In the genomic region with DNA sequence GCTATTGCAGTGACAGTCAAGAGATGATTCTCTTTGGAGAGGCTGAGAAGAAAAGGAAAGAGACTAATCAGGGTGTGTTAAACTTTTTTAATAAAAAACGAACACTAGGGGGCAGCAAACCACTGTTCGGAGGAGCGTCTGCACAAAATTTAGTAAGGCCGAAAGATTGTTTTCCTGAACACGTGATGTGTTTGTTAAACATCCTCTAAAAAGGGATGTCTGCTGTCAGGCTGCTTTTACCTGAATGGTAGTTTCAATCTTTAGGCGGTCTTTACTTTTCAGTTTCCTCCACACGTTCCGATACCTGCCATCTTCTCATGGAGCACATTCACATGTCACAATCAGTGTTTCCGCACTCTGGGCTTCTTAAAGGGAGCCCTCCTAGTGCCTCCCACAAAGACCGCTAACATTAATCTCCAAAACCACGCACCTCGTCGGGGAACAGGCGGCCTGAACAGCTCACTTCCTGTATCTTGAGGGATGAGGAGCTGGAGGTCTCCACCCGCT, we compare ENCODE assay signal across 8 cellular contexts.
A peak's percentile ranks its signal among the peaks of the same experiment; 100 is the strongest.
DNase-seq lines count a peak whose midpoint lies in the region; ATAC-seq, FAIRE-seq and TF ChIP-seq lines count a peak whose summit lies in the region.

No MANE protein-coding gene starts in this region.

- TF ChIP-seq POLR2A in HepG2 (IDR thresholded peaks at IDR 0.05; ENCODE audit: insufficient read depth in 1 of 2, low read depth in 2 of 2, low read length in 2 of 2) (no peak), lower leg skin (IDR thresholded peaks at IDR 0.05) (no peak)

- H3K27ac ChIP-seq in GM23248: 0 out of 2 replicates have a peak overlapping the region, but pooled peaks have one; percentile 12
- H3K27ac ChIP-seq in VCaP: no peak overlapping the region
- peak overlapping the region; percentile 6 for H3K27ac ChIP-seq in colonic mucosa
- no peak overlapping the region for H3K27ac ChIP-seq in HepG2 (ENCODE audit: extremely low read length, insufficient read depth, low read length)

- H3K9me2 ChIP-seq in GM23248 (ENCODE audit: insufficient read depth): no peaks in the 10 kb centered on the region

- peak; percentile 77 for ATAC-seq in HepG2

- TF ChIP-seq RAD21 in HepG2 (CRISPR knock-in tag; IDR thresholded peaks at IDR 0.05): no peak

- intact Hi-C loops in colonic mucosa (cut with DNase I): loop anchor here (5.0 kb wide), 2 partner anchors 478 to 1163 kb away; partner anchors contain the start of gene PLK2
- intact Hi-C loops in HepG2 (cut with micrococcal nuclease; ENCODE audit: unreplicated experiment): loop anchor here (1.0 to 5.0 kb wide), 4 partner anchors 134 to 1163 kb away; no protein-coding TSS in a partner anchor
- intact Hi-C loops in lower leg skin (cut with DNase I; ENCODE audit: low total_unique reads): loop anchor here (5.0 kb wide), 1 partner anchor 1163 kb away; the partner anchor contains the start of gene PLK2

- peak overlapping the region; percentile 56 for H3K4me2 ChIP-seq in GM23248 (ENCODE audit: unreplicated experiment)
- peak overlapping the region; percentile 15; the same call in 1 of the 2 replicates for H3K4me2 ChIP-seq in HepG2 (ENCODE audit: low read depth, low read length)

- peak overlapping the region; percentile 11; the same call in 1 of the 2 replicates for H3K4me3 ChIP-seq in GM23248
- no peak overlapping the region for H3K4me3 ChIP-seq in colonic mucosa
- H3K4me3 ChIP-seq in HepG2 (replicated peaks in 1 of 3; ENCODE audit: insufficient read depth in 1 of 3, low read depth in 2 of 3, low read length in 3 of 3): no peak overlapping the region
- H3K4me3 ChIP-seq in lower leg skin (ENCODE audit: low read depth, poor library complexity, severe bottlenecking): no peak overlapping the region

- BruUV-seq in HepG2 (replicated peaks; lab: Mats Ljungman, UMichigan): no TSS peak

- in situ Hi-C loops in GM23248 (cut with MboI): loop anchor here (5.0 to 10.0 kb wide), 2 partner anchors 486 to 1163 kb away; partner anchors contain the start of gene PLK2
- in situ Hi-C loops in HepG2 (cut with HindIII; ENCODE audit: extremely low pct_ligation_motif_present, low pct_unique_long_range_greater_than_20kb): loop anchor here (5.0 kb wide), 1 partner anchor 1163 kb away; the partner anchor contains the start of gene PLK2

- CTCF ChIA-PET in HepG2 (lab: Yijun Ruan, JAX; ENCODE audit: low intra/inter-chr PET ratio, low total read pairs): interaction anchor here (1.0 to 2.7 kb wide), 4 partner anchors 133 to 1166 kb away, joined by 3 to 63 read pairs (median 21); no protein-coding TSS in a partner anchor

- H3K4me1 ChIP-seq in GM23248 (ENCODE audit: insufficient read depth) (peaks cover 14% of the 10 kb centered on the region), colonic mucosa (no peaks in the 10 kb centered on the region), HepG2 (ENCODE audit: insufficient read depth, low read length) (peaks cover 15% of the 10 kb centered on the region; the same call in 1 of the 2 replicates)

- TF ChIP-seq EP300 in HepG2 (IDR thresholded peaks at IDR 0.05; ENCODE audit: low read depth in 2 of 2, low read length in 2 of 2): no peak
- TF ChIP-seq EP300 in HepG2 (CRISPR knock-in tag; IDR thresholded peaks at IDR 0.05; ENCODE audit: borderline replicate concordance): no peak

- H3K9ac ChIP-seq in GM23248 (peak overlapping the region; percentile 45), colonic mucosa (ENCODE audit: low read depth in 2 of 2, low read length in 2 of 2) (no peak overlapping the region), HepG2 (ENCODE audit: insufficient read depth, low read depth, low read length) (no peak overlapping the region)

- H2AFZ ChIP-seq in GM23248 (peak overlapping the region; percentile 72), HepG2 (ENCODE audit: low read length) (no peak overlapping the region)

- TF ChIP-seq CTCF in VCaP (conservative IDR thresholded peaks at IDR 0.05) (peak; percentile 56), colonic mucosa (IDR thresholded peaks at IDR 0.05) (peak; percentile 33), HepG2 (CRISPR knock-in tag; IDR thresholded peaks at IDR 0.05) (peak; percentile 71), lower leg skin (IDR thresholded peaks at IDR 0.05) (no peak)

- H3K36me3 ChIP-seq in GM23248 (ENCODE audit: low read depth): no peaks in the 10 kb centered on the region
- no peaks in the 10 kb centered on the region for H3K36me3 ChIP-seq in colonic mucosa
- H3K36me3 ChIP-seq in HepG2 (replicated peaks in 1 of 2; ENCODE audit: control insufficient read depth in 1 of 2, insufficient read depth in 2 of 2, low read length in 2 of 2): no peaks in the 10 kb centered on the region

- POLR2A ChIA-PET in HepG2 (lab: Yijun Ruan, JAX): no interaction called here

- H4K20me1 ChIP-seq in GM23248 (ENCODE audit: insufficient read depth) (no peaks in the 10 kb centered on the region), HepG2 (ENCODE audit: insufficient read depth, low read length) (no peaks in the 10 kb centered on the region)

- H3K27me3 ChIP-seq in GM23248 (replicated peaks; ENCODE audit: insufficient read depth) (no peaks in the 10 kb centered on the region), colonic mucosa (no peaks in the 10 kb centered on the region), HepG2 (ENCODE audit: control insufficient read depth in 1 of 2, insufficient read depth in 2 of 2, low read length in 2 of 2) (no peaks in the 10 kb centered on the region; a peak in 1 of 5 replicates)

- H3K9me3 ChIP-seq in GM23248 (ENCODE audit: low read depth) (no peaks in the 10 kb centered on the region), colonic mucosa (no peaks in the 10 kb centered on the region), HepG2 (ENCODE audit: low read length) (no peaks in the 10 kb centered on the region)

- no peaks in the 10 kb centered on the region for H3K79me2 ChIP-seq in GM23248 (ENCODE audit: insufficient read depth)
- no peaks in the 10 kb centered on the region for H3K79me2 ChIP-seq in HepG2 (ENCODE audit: insufficient read depth, low read length)

- peaks cover 4% of the 10 kb centered on the region; the same call in 1 of the 2 replicates for H3F3A ChIP-seq in GM23248 (ENCODE audit: insufficient read depth)

- DNase-seq in COLO829 (ENCODE audit: low spot score): peak; percentile 47
- DNase-seq in GM23248: peak; percentile 87
- DNase-seq in NCI-H2081 treated with DMSO at 0.1 percent for 48 hours (lab: John Stamatoyannopoulos, UW): peak; percentile 20
- peak; percentile 64 for DNase-seq in colonic mucosa
- peak; percentile 46 for DNase-seq in HepG2 (ENCODE audit: low spot score)
- peak; percentile 18 to 51 for DNase-seq in stimulated activated CD4-positive, alpha-beta T cell treated with anti-CD3 and anti-CD28 coated beads, Interleukin-4, amount 100 ng/mL, for 48 hours (ENCODE audit: low read depth in 2 of 2)
- DNase-seq in lower leg skin (ENCODE audit: low spot score in 2 of 2): no peak

- 28% methylated on average over 15 of the region's 15 CpGs for WGBS in GM23248 (ENCODE audit: low coverage in 1 of 2, low lambda C conversion rate in 2 of 2, missing lambda C conversion rate in 2 of 2), 2 experiments
- WGBS in HepG2 (ENCODE audit: low lambda C conversion rate): 39% methylated on average over 15 of the region's 15 CpGs
- 45 to 63% methylated on average over 15 of the region's 15 CpGs for WGBS in lower leg skin, 2 donors

- FAIRE-seq in HepG2 (lab: Jason Lieb, UNC): peak; percentile 49

TF ChIP-seq in HepG2, 621 proteins besides CTCF, POLR2A, EP300 and RAD21:
- 0 out of 2 replicates have a peak, but pooled peaks have one; percentile 9 for TF ChIP-seq FOXA3 (CRISPR knock-in tag; IDR thresholded peaks at IDR 0.05)
- TF ChIP-seq ZNF550 (CRISPR knock-in tag; IDR thresholded peaks at IDR 0.05; ENCODE audit: borderline replicate concordance): no peak
- peak; percentile 54; the same call in 1 of the 2 replicates for TF ChIP-seq USF2 (IDR thresholded peaks at IDR 0.05; ENCODE audit: low read depth, low read length)
- peak; percentile 73; the same call in 1 of the 2 replicates for TF ChIP-seq USF2 (CRISPR knock-in tag; IDR thresholded peaks at IDR 0.05; ENCODE audit: borderline replicate concordance)
- TF ChIP-seq STAG1 (CRISPR knock-in tag; IDR thresholded peaks at IDR 0.05): peak; percentile 74
TF ChIP-seq in HepG2: peak in this region for 3.

Comparison
In these comparisons a context has a peak if more than half of its experiments do, and no peak if none do; other contexts are left out.
1. DNase-seq: peak in COLO829 (single experiment), GM23248 (single experiment), NCI-H2081 treated with DMSO at 0.1 percent for 48 hours (single experiment), colonic mucosa (single experiment), HepG2 (single experiment) and stimulated activated CD4-positive, alpha-beta T cell treated with anti-CD3 and anti-CD28 coated beads, Interleukin-4, amount 100 ng/mL, for 48 hours (2 of 2); none in lower leg skin (0 of 2).
2. H3K27ac ChIP-seq: peak in GM23248 (single experiment) and colonic mucosa (single experiment); none in VCaP (single experiment) and HepG2 (single experiment).
3. CTCF ChIP-seq: peak in VCaP (single experiment), colonic mucosa (single experiment) and HepG2 (single experiment); none in lower leg skin (0 of 3).